10 cellular contexts compared by ENCODE assay signal in genomic region chr2:28423856-28424605, GRCh38. TPM values are rescaled to one million over a fixed set of nuclear protein-coding genes. Genes with fewer than 3 reads are reported as not detected.
DNase-seq lines count a peak whose midpoint lies in the region; TF ChIP-seq lines count a peak whose summit lies in the region.
"Had no signal": no experiment of that assay in that cellular context is flagged by ENCODE, and none has a peak within 500 bp of the region (broad histone marks: within the 10 kb centered on the region; RNA-seq: fewer than 3 reads in every experiment).

No MANE protein-coding gene starts in this region.

- H3K27ac Mint-ChIP-seq in progenitor cell of endocrine pancreas: peak overlapping the region; percentile 26
- H3K27ac Mint-ChIP-seq in nephron progenitor cell: no peak overlapping the region

- no peak overlapping the region for H3K4me3 Mint-ChIP-seq in progenitor cell of endocrine pancreas (ENCODE audit: low read depth)
- H3K4me3 Mint-ChIP-seq in nephron progenitor cell: no peak overlapping the region
- H3K4me3 Mint-ChIP-seq: neural crest cell had no signal

- H3K36me3 Mint-ChIP-seq in progenitor cell of endocrine pancreas (ENCODE audit: insufficient read depth) (peaks cover 2% of the 10 kb centered on the region), nephron progenitor cell (ENCODE audit: low read depth) (no peaks in the 10 kb centered on the region)

- H3K27ac ChIP-seq in Peyer's patch (peak overlapping the region; percentile 18 to 61 (median 52)), colonic mucosa (peak overlapping the region; percentile 20)
- H3K27ac ChIP-seq: 22Rv1 had no signal

- H3K27me3 ChIP-seq in Peyer's patch (no peaks in the 10 kb centered on the region), colonic mucosa (no peaks in the 10 kb centered on the region)

- H3K9me3 ChIP-seq in Peyer's patch (no peaks in the 10 kb centered on the region), colonic mucosa (no peaks in the 10 kb centered on the region)

- H3K9me3 Mint-ChIP-seq in progenitor cell of endocrine pancreas (ENCODE audit: low read depth) (no peaks in the 10 kb centered on the region), nephron progenitor cell (no peaks in the 10 kb centered on the region)
- H3K9me3 Mint-ChIP-seq: neural crest cell had no signal

- no peak for TF ChIP-seq CTCF in Peyer's patch (IDR thresholded peaks at IDR 0.05)
- TF ChIP-seq CTCF in colonic mucosa (IDR thresholded peaks at IDR 0.05): no peak
- no peak for TF ChIP-seq CTCF in progenitor cell of endocrine pancreas (IDR thresholded peaks at IDR 0.05; ENCODE audit: unreplicated experiment)
- TF ChIP-seq CTCF in nephron progenitor cell (IDR thresholded peaks at IDR 0.05): no peak

- H3K4me3 ChIP-seq in Peyer's patch (no peak overlapping the region), colonic mucosa (no peak overlapping the region)

- H3K9ac ChIP-seq in colonic mucosa (ENCODE audit: low read depth in 2 of 2, low read length in 2 of 2): peak overlapping the region in 1 of 2 donors; percentile 34

- H3K4me1 Mint-ChIP-seq in progenitor cell of endocrine pancreas (ENCODE audit: low read depth) (peaks cover 19% of the 10 kb centered on the region), nephron progenitor cell (peaks cover 17% of the 10 kb centered on the region)
- H3K4me1 Mint-ChIP-seq: neural crest cell had no signal

- peak; percentile 31 for DNase-seq in DMS153 (lab: John Stamatoyannopoulos, UW)
- DNase-seq in DMS153 treated with DMSO at 0.1 percent for 48 hours (lab: John Stamatoyannopoulos, UW; ENCODE audit: unreplicated experiment): no peak
- DNase-seq in Peyer's patch: peak; percentile 29 to 76 (median 40)
- DNase-seq in colonic mucosa: no peak
- DNase-seq in progenitor cell of endocrine pancreas (ENCODE audit: low spot score, unreplicated experiment): no peak
- DNase-seq in SW480 (ENCODE audit: low spot score): no peak
- DNase-seq in NCI-H2227 (lab: John Stamatoyannopoulos, UW; ENCODE audit: unreplicated experiment): no peak
- DNase-seq in nephron progenitor cell: no peak

- peaks cover 9% of the 10 kb centered on the region for H3K27me3 Mint-ChIP-seq in progenitor cell of endocrine pancreas
- H3K27me3 Mint-ChIP-seq in nephron progenitor cell (ENCODE audit: low read depth, poor library complexity): peaks cover 7% of the 10 kb centered on the region

- H3K36me3 ChIP-seq in Peyer's patch (no peaks in the 10 kb centered on the region), colonic mucosa (no peaks in the 10 kb centered on the region)

- TF ChIP-seq POLR2A in Peyer's patch (IDR thresholded peaks at IDR 0.05): no peak

- H3K4me1 ChIP-seq in Peyer's patch (peaks cover 0 to 9% (median 1%) of the 10 kb centered on the region in 4 donors), colonic mucosa (no peaks in the 10 kb centered on the region)

- intact Hi-C loops in colonic mucosa (cut with DNase I): no loop called here

RNA-seq across cellular contexts. Expression of gene FOSL2, which starts 31.4 kb away (rescaled TPM):
- total RNA-seq in Peyer's patch: 100 to 1,000 TPM in 3 of 4 donors, 10 to 100 TPM in 1; 46.2 to 239 (median 207) TPM
- 100 to 1,000 TPM in 1 of 2 donors, 10 to 100 TPM in 1; 74.2 to 142 TPM for total RNA-seq in colonic mucosa
- 38.4 and 42.5 TPM in 2 replicates for total RNA-seq in progenitor cell of endocrine pancreas

Comparison
In these comparisons a context has a peak if more than half of its experiments do, and no peak if none do; other contexts are left out.
1. DNase-seq: peak in DMS153 (single experiment) and Peyer's patch (3 of 3); none in DMS153 treated with DMSO at 0.1 percent for 48 hours (single experiment), colonic mucosa (single experiment), progenitor cell of endocrine pancreas (single experiment), SW480 (single experiment), NCI-H2227 (single experiment) and nephron progenitor cell (single experiment).